ENCODE assay signal across 29 cellular contexts in genomic region chr10:75388082-75388481, GRCh38.
"Had no signal": no experiment of that assay in that cellular context is flagged by ENCODE, and none has a peak within 500 bp of the region (broad histone marks: within the 10 kb centered on the region; RNA-seq: fewer than 3 reads in every experiment).

No MANE protein-coding gene starts in this region.

- H3K4me3 ChIP-seq: stomach, suprapubic skin, testis, thoracic aorta, thyroid gland, tibial artery, tibial nerve, transverse colon, upper lobe of left lung, upper lobe of right lung, uterus, vagina had no signal

- H3K4me1 Mint-ChIP-seq: stimulated activated effector memory CD8-positive, alpha-beta T cell treated with anti-CD3 and anti-CD28 coated beads, Interleukin-12 subunit alpha, Interleukin-12 subunit beta, amount 100 ng/mL, for 72 hours; stimulated activated memory B cell treated with anti-CD40 and anti-IgM and Interleukin-4, amounts not matched to agents 10 μg/mL and 1 μg/mL and 100 μg/mL, for 72 hours; stimulated activated naive B cell treated with anti-CD40 and anti-IgM and Interleukin-4, amounts not matched to agents 10 μg/mL and 1 μg/mL and 100 μg/mL, for 72 hours; stimulated activated naive CD8-positive, alpha-beta T cell treated with anti-CD3 and anti-CD28 coated beads, Interleukin-15, amount 100 ng/mL, for 72 hours had no signal

- H3K27me3 ChIP-seq: stomach, suprapubic skin, testis, thyroid gland, tibial artery, tibial nerve, transverse colon, upper lobe of left lung, upper lobe of right lung, uterus, vagina had no signal

- ATAC-seq: stimulated activated effector memory CD8-positive, alpha-beta T cell treated with anti-CD3 and anti-CD28 coated beads, Interleukin-12 subunit alpha, Interleukin-12 subunit beta, amount 100 ng/mL, for 72 hours; stimulated activated memory B cell treated with anti-CD40 and anti-IgM and Interleukin-4, amounts not matched to agents 10 μg/mL and 1 μg/mL and 100 μg/mL, for 72 hours; stimulated activated naive B cell treated with anti-CD40 and anti-IgM and Interleukin-4, amounts not matched to agents 10 μg/mL and 1 μg/mL and 100 μg/mL, for 72 hours; stimulated activated naive CD8-positive, alpha-beta T cell treated with anti-CD3 and anti-CD28 coated beads, Interleukin-15, amount 100 ng/mL, for 72 hours; stimulated activated naive CD8-positive, alpha-beta T cell treated with anti-CD3 and anti-CD28 coated beads, Interleukin-15, Interleukin-2, amounts not matched to agents 100 U/mL and 50 U/mL, for 24 hours; upper lobe of right lung had no signal

- H3K4me3 Mint-ChIP-seq: stimulated activated effector memory CD8-positive, alpha-beta T cell treated with anti-CD3 and anti-CD28 coated beads, Interleukin-12 subunit alpha, Interleukin-12 subunit beta, amount 100 ng/mL, for 72 hours; stimulated activated memory B cell treated with anti-CD40 and anti-IgM and Interleukin-4, amounts not matched to agents 10 μg/mL and 1 μg/mL and 100 μg/mL, for 72 hours; stimulated activated naive B cell treated with anti-CD40 and anti-IgM and Interleukin-4, amounts not matched to agents 10 μg/mL and 1 μg/mL and 100 μg/mL, for 72 hours; stimulated activated naive CD8-positive, alpha-beta T cell treated with anti-CD3 and anti-CD28 coated beads, Interleukin-15, amount 100 ng/mL, for 72 hours; stimulated activated naive CD8-positive, alpha-beta T cell treated with anti-CD3 and anti-CD28 coated beads, Interleukin-15, Interleukin-2, amounts not matched to agents 100 ng/mL and 50 ng/mL, for 24 hours; type B pancreatic cell had no signal

- H3K9me3 Mint-ChIP-seq: stimulated activated effector memory CD8-positive, alpha-beta T cell treated with anti-CD3 and anti-CD28 coated beads, Interleukin-12 subunit alpha, Interleukin-12 subunit beta, amount 100 ng/mL, for 72 hours; stimulated activated naive CD8-positive, alpha-beta T cell treated with anti-CD3 and anti-CD28 coated beads, Interleukin-15, Interleukin-2, amounts not matched to agents 100 ng/mL and 50 ng/mL, for 24 hours had no signal

- H3K36me3 ChIP-seq: suprapubic skin, thoracic aorta, thyroid gland, transverse colon, upper lobe of left lung, upper lobe of right lung, uterus, vagina had no signal

- H3K36me3 Mint-ChIP-seq: stimulated activated effector memory CD8-positive, alpha-beta T cell treated with anti-CD3 and anti-CD28 coated beads, Interleukin-12 subunit alpha, Interleukin-12 subunit beta, amount 100 ng/mL, for 72 hours; stimulated activated memory B cell treated with anti-CD40 and anti-IgM and Interleukin-4, amounts not matched to agents 10 μg/mL and 1 μg/mL and 100 μg/mL, for 72 hours; stimulated activated naive B cell treated with anti-CD40 and anti-IgM and Interleukin-4, amounts not matched to agents 10 μg/mL and 1 μg/mL and 100 μg/mL, for 72 hours had no signal

- DNase-seq: stimulated activated CD4-positive, alpha-beta T cell treated with anti-CD3 and anti-CD28 coated beads, Interleukin-2, amount 100 ng/mL, for 48 hours; stimulated activated CD4-positive, alpha-beta T cell treated with anti-CD3 and anti-CD28 coated beads, Interleukin-4, amount 100 ng/mL, for 1 hour; stimulated activated CD4-positive, alpha-beta T cell treated with anti-CD3 and anti-CD28 coated beads, Interleukin-4, amount 100 ng/mL, for 24 hours; stimulated activated CD4-positive, alpha-beta T cell treated with anti-CD3 and anti-CD28 coated beads, Interleukin-4, amount 100 ng/mL, for 4 hours; stimulated activated CD8-positive, alpha-beta memory T cell treated with anti-CD3 and anti-CD28 coated beads, Interleukin-4, amount 100 ng/mL, for 48 hours; stimulated activated naive B cell treated with anti-CD40 and anti-IgM and Interleukin-4, amounts not matched to agents 10 μg/mL and 1 μg/mL and 100 μg/mL, for 72 hours; stimulated activated naive CD4-positive, alpha-beta T cell; stimulated activated naive CD4-positive, alpha-beta T cell treated with Interleukin-2 at 50 U/mL for 16 hours; stimulated activated naive CD8-positive, alpha-beta T cell treated with anti-CD3 and anti-CD28 coated beads, Interleukin-15, amount 100 ng/mL, for 72 hours; stimulated activated naive CD8-positive, alpha-beta T cell treated with anti-CD3 and anti-CD28 coated beads, Interleukin-15, Interleukin-2, amounts not matched to agents 100 U/mL and 50 U/mL, for 24 hours; stomach; substantia nigra; testis; thyroid gland; tibial artery; transverse colon; trophoblast cell; upper lobe of left lung; upper lobe of right lung; uterus had no signal

- H3K9me3 ChIP-seq: suprapubic skin, testis, thyroid gland, upper lobe of right lung, vagina had no signal

- H3K4me1 ChIP-seq: stomach, suprapubic skin, testis, thyroid gland, tibial artery, transverse colon, upper lobe of left lung, upper lobe of right lung, uterus, vagina had no signal

- H3K27ac ChIP-seq: stomach, suprapubic skin, testis, thoracic aorta, thyroid gland, tibial artery, tibial nerve, transverse colon, upper lobe of left lung, upper lobe of right lung, uterus, vagina had no signal

- FAIRE-seq: urothelium cell line had no signal

- H3K27ac Mint-ChIP-seq: stimulated activated effector memory CD8-positive, alpha-beta T cell treated with anti-CD3 and anti-CD28 coated beads, Interleukin-12 subunit alpha, Interleukin-12 subunit beta, amount 100 ng/mL, for 72 hours; stimulated activated memory B cell treated with anti-CD40 and anti-IgM and Interleukin-4, amounts not matched to agents 10 μg/mL and 1 μg/mL and 100 μg/mL, for 72 hours; stimulated activated naive B cell treated with anti-CD40 and anti-IgM and Interleukin-4, amounts not matched to agents 10 μg/mL and 1 μg/mL and 100 μg/mL, for 72 hours; stimulated activated naive CD8-positive, alpha-beta T cell treated with anti-CD3 and anti-CD28 coated beads, Interleukin-15, amount 100 ng/mL, for 72 hours; stimulated activated naive CD8-positive, alpha-beta T cell treated with anti-CD3 and anti-CD28 coated beads, Interleukin-15, Interleukin-2, amounts not matched to agents 100 ng/mL and 50 ng/mL, for 24 hours; type B pancreatic cell had no signal
